29 cellular contexts compared by ENCODE assay signal in the genomic region with DNA sequence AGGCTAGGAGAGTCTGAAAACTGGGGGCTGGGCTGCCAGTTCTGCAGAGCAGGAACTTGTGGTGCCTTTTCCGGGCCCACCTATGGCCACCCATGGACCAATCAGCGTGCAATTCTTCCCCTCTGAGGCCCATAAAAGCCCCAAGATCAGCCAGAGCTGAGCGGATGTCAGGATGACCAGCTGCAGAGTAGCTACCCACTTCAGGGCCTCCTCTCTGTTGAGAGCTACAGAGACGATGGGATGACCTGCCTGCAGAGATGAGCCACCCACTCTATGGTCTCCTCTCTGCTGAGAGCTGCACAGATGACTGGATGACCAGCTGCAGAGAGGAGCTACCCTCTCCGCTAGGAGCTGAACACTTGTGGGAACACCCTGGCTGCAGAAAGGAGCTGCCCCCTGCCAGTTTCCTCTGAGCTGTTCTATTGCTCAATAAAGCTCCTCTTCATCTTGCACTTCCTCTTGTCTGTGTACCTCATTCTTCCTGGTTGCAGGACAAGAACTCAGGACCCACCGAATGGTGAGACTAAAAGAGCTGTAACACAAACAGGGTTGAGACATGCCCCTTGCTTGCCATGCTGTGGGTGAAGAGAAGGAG. TPM values are rescaled to one million over a fixed set of nuclear protein-coding genes. Genes with fewer than 3 reads are reported as not detected.
DNase-seq lines count a peak whose midpoint lies in the region; TF ChIP-seq lines count a peak whose summit lies in the region.
"Had no signal": no experiment of that assay in that cellular context is flagged by ENCODE, and none has a peak within 500 bp of the region (broad histone marks: within the 10 kb centered on the region; RNA-seq: fewer than 3 reads in every experiment).

No MANE protein-coding gene starts in this region.

- no peaks in the 10 kb centered on the region for H3K79me2 ChIP-seq in GM23248 (ENCODE audit: insufficient read depth)

- no peaks in the 10 kb centered on the region for H3K9me3 Mint-ChIP-seq in activated T-cell treated with anti-CD3 and anti-CD28 coated beads, Interleukin-2, amount 50 U/mL, for 24 hours
- H3K9me3 Mint-ChIP-seq: activated CD4-positive, alpha-beta memory T cell treated with anti-CD3 and anti-CD28 coated beads, Interleukin-2, amount 10 ng/mL, durations not matched to agents 7 days and 5 days; activated T-helper 17 cell treated with anti-CD3 and anti-CD28 coated beads, Interleukin-2, amount 50 U/mL, for 72 hours; stimulated activated memory B cell treated with anti-CD40 and anti-IgM and Interleukin-4, amounts not matched to agents 10 μg/mL and 1 μg/mL and 100 μg/mL, for 72 hours had no signal

- H3K27ac Mint-ChIP-seq in activated T-cell treated with anti-CD3 and anti-CD28 coated beads, Interleukin-2, amount 50 U/mL, for 24 hours = no peak overlapping the region
- H3K27ac Mint-ChIP-seq: activated CD4-positive, alpha-beta memory T cell treated with anti-CD3 and anti-CD28 coated beads, Interleukin-2, amount 10 ng/mL, durations not matched to agents 7 days and 5 days; activated T-helper 17 cell treated with anti-CD3 and anti-CD28 coated beads, Interleukin-2, amount 50 U/mL, for 72 hours; stimulated activated memory B cell treated with anti-CD40 and anti-IgM and Interleukin-4, amounts not matched to agents 10 μg/mL and 1 μg/mL and 100 μg/mL, for 72 hours had no signal

- no peaks in the 10 kb centered on the region for H3K27me3 Mint-ChIP-seq in activated T-cell treated with anti-CD3 and anti-CD28 coated beads, Interleukin-2, amount 50 U/mL, for 24 hours

- intact Hi-C loops in ovary (cut with DNase I) = no loop called here

- in situ Hi-C loops in GM23248 (cut with MboI) = no loop called here

- no peak for TF ChIP-seq CTCF in cardiac fibroblast (IDR thresholded peaks at IDR 0.05; ENCODE audit: low read depth, low read length)
- TF ChIP-seq CTCF in neutrophil (IDR thresholded peaks at IDR 0.05) = no peak
- TF ChIP-seq CTCF in ovary (IDR thresholded peaks at IDR 0.05) = no peak

- no peak overlapping the region for H3K9ac ChIP-seq in GM23248

- H4K20me1 ChIP-seq in GM23248 (ENCODE audit: insufficient read depth) = no peaks in the 10 kb centered on the region

- H3K36me3 Mint-ChIP-seq in activated T-cell treated with anti-CD3 and anti-CD28 coated beads, Interleukin-2, amount 50 U/mL, for 24 hours (ENCODE audit: low read depth) = no peaks in the 10 kb centered on the region
- H3K36me3 Mint-ChIP-seq: stimulated activated memory B cell treated with anti-CD40 and anti-IgM and Interleukin-4, amounts not matched to agents 10 μg/mL and 1 μg/mL and 100 μg/mL, for 72 hours had no signal

- no peaks in the 10 kb centered on the region for H3K9me2 ChIP-seq in GM23248 (ENCODE audit: insufficient read depth)

- H3K4me1 ChIP-seq in GM23248 (ENCODE audit: insufficient read depth) = no peaks in the 10 kb centered on the region
- peaks cover 25 to 27% of the 10 kb centered on the region in 2 experiments for H3K4me1 ChIP-seq in neutrophil (ENCODE audit: control insufficient read depth in 1 of 2, insufficient read depth in 1 of 2, low read depth in 1 of 2, low read length in 1 of 2)
- H3K4me1 ChIP-seq in ovary (ENCODE audit: insufficient read depth) = peaks cover 1% of the 10 kb centered on the region

- H3K27me3 ChIP-seq in GM23248 (replicated peaks; ENCODE audit: insufficient read depth) = no peaks in the 10 kb centered on the region
- H3K27me3 ChIP-seq in neutrophil = peaks cover 5% of the 10 kb centered on the region
- no peaks in the 10 kb centered on the region for H3K27me3 ChIP-seq in ovary
- H3K27me3 ChIP-seq: brain microvascular endothelial cell, SJCRH30 had no signal

- no peaks in the 10 kb centered on the region for H3K9me3 ChIP-seq in GM23248 (ENCODE audit: low read depth)
- no peaks in the 10 kb centered on the region for H3K9me3 ChIP-seq in neutrophil
- H3K9me3 ChIP-seq in ovary = no peaks in the 10 kb centered on the region
- H3K9me3 ChIP-seq: SJCRH30 had no signal

- H3K4me2 ChIP-seq in GM23248 (ENCODE audit: unreplicated experiment) = no peak overlapping the region

- TF ChIP-seq POLR2A in ovary (IDR thresholded peaks at IDR 0.05) = no peak

- TF ChIP-seq EP300 in ovary (IDR thresholded peaks at IDR 0.05) = no peak

- H3K27ac ChIP-seq in GM23248 = no peak overlapping the region
- peak overlapping the region; percentile 47 for H3K27ac ChIP-seq in neutrophil
- no peak overlapping the region for H3K27ac ChIP-seq in ovary
- H3K27ac ChIP-seq: brain microvascular endothelial cell, SJCRH30 had no signal

- WGBS in GM23248 (ENCODE audit: low coverage in 1 of 2, low lambda C conversion rate in 2 of 2, missing lambda C conversion rate in 2 of 2), 2 experiments = 63% methylated on average over 6 of the region's 6 CpGs
- 80 to 94% (median 91%) methylated on average over 6 of the region's 6 CpGs for WGBS in ovary, 3 donors

- H2AFZ ChIP-seq in GM23248 = no peak overlapping the region

- DNase-seq in GM23248 = peak; percentile 32
- peak; percentile 36 for DNase-seq in NOMO-1 treated with DMSO at 0.1 percent for 48 hours (lab: John Stamatoyannopoulos, UW; ENCODE audit: unreplicated experiment)
- DNase-seq in cardiac fibroblast (ENCODE audit: low read depth in 2 of 2) = peak; percentile 19 to 35
- DNase-seq in NCI-H226 = no peak
- no peak for DNase-seq in SW 1271 (lab: John Stamatoyannopoulos, UW)
- DNase-seq in activated T-cell treated with anti-CD3 and anti-CD28 coated beads, Interleukin-2, amount 50 U/mL, for 24 hours = no peak
- DNase-seq in ovary = no peak
- DNase-seq: activated CD4-positive, alpha-beta memory T cell treated with anti-CD3 and anti-CD28 coated beads, Interleukin-2, amount 10 ng/mL, durations not matched to agents 7 days and 5 days; activated CD4-positive, CD25-positive, alpha-beta regulatory T cell treated with anti-CD3 and anti-CD28 coated beads, Interleukin-2, amount 50 U/mL, for 72 hours; activated CD8-positive, alpha-beta memory T cell treated with anti-CD3 and anti-CD28 coated beads, Interleukin-2, amount 50 U/mL, for 48 hours; activated naive CD4-positive, alpha-beta T cell treated with anti-CD3 and anti-CD28 coated beads, Interleukin-2, amount 50 U/mL, for 16 hours; amniotic stem cell; brain microvascular endothelial cell; DMS79 treated with DMSO at 0.1 percent for 48 hours; head of caudate nucleus; left cardiac atrium; mammary epithelial cell; NCI-H1436; NCI-H2081 treated with DMSO at 0.1 percent for 48 hours; NCI-H82; right cardiac atrium; SJCRH30; stimulated activated CD4-positive, alpha-beta T cell treated with anti-CD3 and anti-CD28 coated beads, Interleukin-4, amount 100 ng/mL, for 24 hours; T-helper 1 cell had no signal

- H3K4me1 Mint-ChIP-seq in activated T-cell treated with anti-CD3 and anti-CD28 coated beads, Interleukin-2, amount 50 U/mL, for 24 hours (ENCODE audit: low read depth) = peaks cover 12% of the 10 kb centered on the region
- H3K4me1 Mint-ChIP-seq: activated T-helper 17 cell treated with anti-CD3 and anti-CD28 coated beads, Interleukin-2, amount 50 U/mL, for 72 hours; stimulated activated memory B cell treated with anti-CD40 and anti-IgM and Interleukin-4, amounts not matched to agents 10 μg/mL and 1 μg/mL and 100 μg/mL, for 72 hours had no signal

- no peaks in the 10 kb centered on the region for H3F3A ChIP-seq in GM23248 (ENCODE audit: insufficient read depth)

- H3K4me3 ChIP-seq in GM23248 = no peak overlapping the region
- H3K4me3 ChIP-seq in cardiac fibroblast (replicated peaks in 1 of 2; ENCODE audit: low read depth in 2 of 2, low read length in 2 of 2) = no peak overlapping the region
- H3K4me3 ChIP-seq in neutrophil (ENCODE audit: low read depth in 1 of 2, low read length in 1 of 2) = peak overlapping the region in 1 of 2 experiments; percentile 18
- H3K4me3 ChIP-seq in ovary = no peak overlapping the region
- H3K4me3 ChIP-seq: SJCRH30 had no signal

- no peak overlapping the region for H3K4me3 Mint-ChIP-seq in activated T-cell treated with anti-CD3 and anti-CD28 coated beads, Interleukin-2, amount 50 U/mL, for 24 hours
- H3K4me3 Mint-ChIP-seq: activated CD4-positive, alpha-beta memory T cell treated with anti-CD3 and anti-CD28 coated beads, Interleukin-2, amount 10 ng/mL, durations not matched to agents 7 days and 5 days; activated T-helper 17 cell treated with anti-CD3 and anti-CD28 coated beads, Interleukin-2, amount 50 U/mL, for 72 hours; stimulated activated memory B cell treated with anti-CD40 and anti-IgM and Interleukin-4, amounts not matched to agents 10 μg/mL and 1 μg/mL and 100 μg/mL, for 72 hours had no signal

- no peaks in the 10 kb centered on the region for H3K36me3 ChIP-seq in GM23248 (ENCODE audit: low read depth)
- no peaks in the 10 kb centered on the region for H3K36me3 ChIP-seq in neutrophil
- H3K36me3 ChIP-seq in ovary = no peaks in the 10 kb centered on the region
- H3K36me3 ChIP-seq: brain microvascular endothelial cell, SJCRH30 had no signal

RNA-seq across cellular contexts. Expression of a gene that starts 12.8 kb away (rescaled TPM):
- not detected in 2 replicates for total RNA-seq in GM23248 (2014; rRNA removed; shearing (Covaris generic))
- polyA plus RNA-seq in GM23248 (2016; fragmentation: Nextera tagmentation; extraction: Ambion mirVana) = not detected in 2 replicates
- not detected for total RNA-seq in ovary
- under 1 TPM in 1 of 2 donors, not detected in 1; 0.38 TPM for polyA plus RNA-seq in ovary
- total RNA-seq: activated CD4-positive, alpha-beta memory T cell treated with anti-CD3 and anti-CD28 coated beads, Interleukin-2, amount 10 ng/mL, durations not matched to agents 7 days and 5 days; activated T-helper 17 cell treated with anti-CD3 and anti-CD28 coated beads, Interleukin-2, amount 50 U/mL, for 72 hours; left cardiac atrium; mammary epithelial cell; right cardiac atrium; SJCRH30 had no signal
- polyA plus RNA-seq: mammary epithelial cell, neural cell, right cardiac atrium, urinary bladder had no signal

RNA-seq across cellular contexts. Expression of a gene that starts 13.0 kb away (rescaled TPM):
- 53.1 and 55.2 TPM in 2 replicates for total RNA-seq in GM23248 (2014; rRNA removed; shearing (Covaris generic))
- polyA plus RNA-seq in GM23248 (2016; fragmentation: Nextera tagmentation; extraction: Ambion mirVana) (120 and 123 TPM in 2 replicates), ovary (10 to 100 TPM; 32.5 to 33.8 TPM)
- total RNA-seq in ovary = 10 to 100 TPM; 25.8 to 92.3 (median 57.8) TPM

Comparison
In these comparisons a context has a peak if more than half of its experiments do, and no peak if none do; other contexts are left out.
1. DNase-seq: peak in GM23248 (single experiment), NOMO-1 treated with DMSO at 0.1 percent for 48 hours (single experiment) and cardiac fibroblast (2 of 2); none in NCI-H226 (single experiment), SW 1271 (0 of 2), activated T-cell treated with anti-CD3 and anti-CD28 coated beads, Interleukin-2, amount 50 U/mL, for 24 hours (single experiment) and ovary (0 of 5).